Comparison of ENCODE assay signal across 17 cellular contexts in genomic region chr3:32959370-32959769, GRCh38. TPM values are rescaled to one million over a fixed set of nuclear protein-coding genes. Genes with fewer than 3 reads are reported as not detected.
A peak's percentile ranks its signal among the peaks of the same experiment; 100 is the strongest.
DNase-seq lines count a peak whose midpoint lies in the region; ATAC-seq and TF ChIP-seq lines count a peak whose summit lies in the region.
"Had no signal": no experiment of that assay in that cellular context is flagged by ENCODE, and none has a peak within 500 bp of the region (broad histone marks: within the 10 kb centered on the region; RNA-seq: fewer than 3 reads in every experiment).

No MANE protein-coding gene starts in this region.

- no peaks in the 10 kb centered on the region for H3K27me3 ChIP-seq in CD8-positive, alpha-beta memory T cell (ENCODE audit: insufficient read depth, low read length, poor library complexity, severe bottlenecking)
- no peaks in the 10 kb centered on the region for H3K27me3 ChIP-seq in H7 (ENCODE audit: control insufficient read depth, insufficient read depth, low read length)
- H3K27me3 ChIP-seq in lower lobe of right lung (ENCODE audit: low read depth), result no peaks in the 10 kb centered on the region
- H3K27me3 ChIP-seq in GM23248 (replicated peaks; ENCODE audit: insufficient read depth), result no peaks in the 10 kb centered on the region
- no peaks in the 10 kb centered on the region for H3K27me3 ChIP-seq in heart right ventricle

- no peak for DNase-seq in CD8-positive, alpha-beta memory T cell
- DNase-seq in H7 (peak; percentile 43), lower lobe of right lung (no peak), GM23248 (no peak), heart right ventricle (no peak)
- DNase-seq in activated naive CD8-positive, alpha-beta T cell treated with anti-CD3 and anti-CD28 coated beads, Interleukin-2, amount 50 U/mL, for 24 hours, result no peak
- DNase-seq: DMS79, midbrain, NCI-H1417, NCI-H2227 treated with DMSO at 0.1 percent for 48 hours, T-helper 9 cell had no signal

- no peaks in the 10 kb centered on the region for H3K36me3 ChIP-seq in CD8-positive, alpha-beta memory T cell (ENCODE audit: insufficient read depth, low read length)
- no peaks in the 10 kb centered on the region for H3K36me3 ChIP-seq in H7 (replicated peaks; ENCODE audit: control insufficient read depth, insufficient read depth, low read length)
- no peaks in the 10 kb centered on the region for H3K36me3 ChIP-seq in lower lobe of right lung
- H3K36me3 ChIP-seq in GM23248 (ENCODE audit: low read depth), result no peaks in the 10 kb centered on the region
- no peaks in the 10 kb centered on the region for H3K36me3 ChIP-seq in heart right ventricle

- intact Hi-C loops in lower lobe of right lung (cut with DNase I) (no loop called here), heart right ventricle (cut with DNase I) (loop anchor here in 2 of 10 donors (10.0 kb wide), 2 partner anchors 105 to 115 kb away; no protein-coding TSS in a partner anchor)

- H3K27me3 Mint-ChIP-seq in CD8-positive, alpha-beta memory T cell, result no peaks in the 10 kb centered on the region
- H3K27me3 Mint-ChIP-seq in activated naive CD8-positive, alpha-beta T cell treated with anti-CD3 and anti-CD28 coated beads, Interleukin-2, amount 50 U/mL, for 24 hours, result peaks cover 2% of the 10 kb centered on the region
- H3K27me3 Mint-ChIP-seq: central memory CD8-positive, alpha-beta T cell had no signal

- H3K4me3 Mint-ChIP-seq in CD8-positive, alpha-beta memory T cell, result peak overlapping the region in 3 of 7 donors; percentile 33 to 52 (median 34)
- H3K4me3 Mint-ChIP-seq in activated naive CD8-positive, alpha-beta T cell treated with anti-CD3 and anti-CD28 coated beads, Interleukin-2, amount 50 U/mL, for 24 hours, result no peak overlapping the region
- H3K4me3 Mint-ChIP-seq: central memory CD8-positive, alpha-beta T cell had no signal

- H3F3A ChIP-seq in GM23248 (ENCODE audit: insufficient read depth), result no peaks in the 10 kb centered on the region

- no peak overlapping the region for H2AFZ ChIP-seq in GM23248

- H3K4me2 ChIP-seq in GM23248 (ENCODE audit: unreplicated experiment), result no peak overlapping the region
- H3K4me2 ChIP-seq: smooth muscle cell had no signal

- H3K9me2 ChIP-seq in GM23248 (ENCODE audit: insufficient read depth), result no peaks in the 10 kb centered on the region

- 32 to 33% methylated on average over 3 of the region's 3 CpGs for WGBS in GM23248 (ENCODE audit: low coverage in 1 of 2, low lambda C conversion rate in 2 of 2, missing lambda C conversion rate in 2 of 2), 2 experiments
- 13 to 27% methylated on average over 3 of the region's 3 CpGs for WGBS in heart right ventricle, 2 donors

- peak; percentile 44 for ATAC-seq in activated naive CD8-positive, alpha-beta T cell treated with anti-CD3 and anti-CD28 coated beads, Interleukin-2, amount 50 U/mL, for 24 hours
- ATAC-seq in lower lobe of right lung, result peak; percentile 29 to 51
- no peak for ATAC-seq in heart right ventricle
- no peak for ATAC-seq in HG03095 (IDR thresholded peaks at IDR 0.05; ENCODE audit: unreplicated experiment)

- H3K36me3 Mint-ChIP-seq in CD8-positive, alpha-beta memory T cell, result peaks cover 6 to 15% (median 7%) of the 10 kb centered on the region in 3 donors
- peaks cover 13% of the 10 kb centered on the region for H3K36me3 Mint-ChIP-seq in activated naive CD8-positive, alpha-beta T cell treated with anti-CD3 and anti-CD28 coated beads, Interleukin-2, amount 50 U/mL, for 24 hours (ENCODE audit: low read depth)

- H3K27ac Mint-ChIP-seq in CD8-positive, alpha-beta memory T cell, result peak overlapping the region in 5 of 8 donors; percentile 28 to 86 (median 78)
- H3K27ac Mint-ChIP-seq in activated naive CD8-positive, alpha-beta T cell treated with anti-CD3 and anti-CD28 coated beads, Interleukin-2, amount 50 U/mL, for 24 hours, result peak overlapping the region; percentile 26

- TF ChIP-seq CTCF in lower lobe of right lung (IDR thresholded peaks at IDR 0.05), result no peak
- no peak for TF ChIP-seq CTCF in heart right ventricle (IDR thresholded peaks at IDR 0.05)

- H3K4me1 ChIP-seq in CD8-positive, alpha-beta memory T cell (ENCODE audit: insufficient read depth, low read length), result peaks cover 15% of the 10 kb centered on the region
- H3K4me1 ChIP-seq in lower lobe of right lung (no peaks in the 10 kb centered on the region), GM23248 (ENCODE audit: insufficient read depth) (no peaks in the 10 kb centered on the region), heart right ventricle (peaks cover 0 to 7% (median 0%) of the 10 kb centered on the region in 9 donors)

- H3K4me1 Mint-ChIP-seq in CD8-positive, alpha-beta memory T cell, result peaks cover 26 to 71% (median 62%) of the 10 kb centered on the region in 3 donors
- peaks cover 56% of the 10 kb centered on the region for H3K4me1 Mint-ChIP-seq in activated naive CD8-positive, alpha-beta T cell treated with anti-CD3 and anti-CD28 coated beads, Interleukin-2, amount 50 U/mL, for 24 hours

- H3K9me3 ChIP-seq in CD8-positive, alpha-beta memory T cell (ENCODE audit: low read length), result no peaks in the 10 kb centered on the region
- H3K9me3 ChIP-seq in lower lobe of right lung (no peaks in the 10 kb centered on the region), GM23248 (ENCODE audit: low read depth) (no peaks in the 10 kb centered on the region), heart right ventricle (no peaks in the 10 kb centered on the region)

- no peak overlapping the region for H3K27ac ChIP-seq in CD8-positive, alpha-beta memory T cell (ENCODE audit: low read depth, low read length)
- H3K27ac ChIP-seq in lower lobe of right lung (no peak overlapping the region), GM23248 (no peak overlapping the region), heart right ventricle (no peak overlapping the region)

- H3K79me2 ChIP-seq in GM23248 (ENCODE audit: insufficient read depth), result no peaks in the 10 kb centered on the region

- POLR2A ChIA-PET in CD8-positive, alpha-beta memory T cell (lab: Charles Lee), result no interaction called here

- H4K20me1 ChIP-seq in GM23248 (ENCODE audit: insufficient read depth), result no peaks in the 10 kb centered on the region

- peaks cover 0 to 5% (median 0%) of the 10 kb centered on the region in 5 donors for H3K9me3 Mint-ChIP-seq in CD8-positive, alpha-beta memory T cell
- peaks cover 7% of the 10 kb centered on the region for H3K9me3 Mint-ChIP-seq in activated naive CD8-positive, alpha-beta T cell treated with anti-CD3 and anti-CD28 coated beads, Interleukin-2, amount 50 U/mL, for 24 hours
- H3K9me3 Mint-ChIP-seq: central memory CD8-positive, alpha-beta T cell had no signal

- no peak overlapping the region for H3K4me3 ChIP-seq in CD8-positive, alpha-beta memory T cell (ENCODE audit: low read length)
- no peak overlapping the region for H3K4me3 ChIP-seq in H7 (ENCODE audit: insufficient read depth, low read depth, low read length)
- H3K4me3 ChIP-seq in lower lobe of right lung, result no peak overlapping the region
- H3K4me3 ChIP-seq in GM23248, result no peak overlapping the region
- H3K4me3 ChIP-seq in heart right ventricle, result no peak overlapping the region
- H3K4me3 ChIP-seq: smooth muscle cell had no signal

- CTCF ChIA-PET in CD8-positive, alpha-beta memory T cell (lab: Charles Lee), result interaction anchor here (1.0 kb wide), 1 partner anchor 115 kb away, joined by 3 read pairs; no protein-coding TSS in a partner anchor

- in situ Hi-C loops in GM23248 (cut with MboI), result no loop called here

- H3K9ac ChIP-seq in GM23248, result no peak overlapping the region

RNA-seq across cellular contexts. Expression of gene CCR4, which starts 7.9 kb away (rescaled TPM):
- total RNA-seq in CD8-positive, alpha-beta memory T cell, result 100 to 1,000 TPM; 113 TPM
- polyA plus RNA-seq in CD8-positive, alpha-beta memory T cell, result 10.0 TPM
- not detected in 2 replicates for total RNA-seq in H7 (2014; rRNA removed; shearing (Covaris generic))
- total RNA-seq in lower lobe of right lung (0.92 TPM), heart right ventricle (1 to 10 TPM in 1 of 10 donors, under 1 TPM in 5, not detected in 4; 0.11 to 1.2 (median 0.12) TPM)
- not detected in 2 replicates for total RNA-seq in GM23248 (2014; rRNA removed; shearing (Covaris generic))
- polyA plus RNA-seq in GM23248 (2016; fragmentation: Nextera tagmentation; extraction: Ambion mirVana) (not detected in 2 replicates), heart right ventricle (under 1 TPM in 1 of 2 donors, not detected in 1; 0.01 TPM)
- total RNA-seq: LHCN-M2, osteoblast, smooth muscle cell had no signal
- polyA plus RNA-seq: BJ, smooth muscle cell had no signal

Comparison
In these comparisons a context has a peak if more than half of its experiments do, and no peak if none do; other contexts are left out.
1. ATAC-seq: peak in activated naive CD8-positive, alpha-beta T cell treated with anti-CD3 and anti-CD28 coated beads, Interleukin-2, amount 50 U/mL, for 24 hours (single experiment) and lower lobe of right lung (2 of 2); none in heart right ventricle (0 of 8) and HG03095 (single experiment).
2. RNA of gene CCR4, which starts 7.9 kb away (total RNA-seq): 113 TPM in CD8-positive, alpha-beta memory T cell; 0.92 TPM in lower lobe of right lung (single experiment), 0.11 to 1.2 TPM in heart right ventricle, not detected in H7 and not detected in GM23248; every median in the first group is over 10 times any median in the second.